Comparison of ENCODE assay signal across 1 cellular context in genomic region chr16:75062135-75062943, GRCh38.
TF ChIP-seq lines count a peak whose summit lies in the region.

No MANE protein-coding gene starts in this region.

TF ChIP-seq in A549, 52 proteins besides CTCF, POLR2A, EP300 and RAD21 (continued from another document):
- TF ChIP-seq USF2 (IDR thresholded peaks at IDR 0.05) = no peak
- TF ChIP-seq HOXB5 (CRISPR knock-in tag; IDR thresholded peaks at IDR 0.05) = no peak
- TF ChIP-seq CHD4 (IDR thresholded peaks at IDR 0.05; ENCODE audit: borderline replicate concordance) = no peak
- no peak for TF ChIP-seq NFE2L2 (conservative IDR thresholded peaks at IDR 0.05; ENCODE audit: low read length)
- no peak for TF ChIP-seq FOSL2 (IDR thresholded peaks at IDR 0.05)
- TF ChIP-seq FOSL2 (CRISPR knock-in tag; IDR thresholded peaks at IDR 0.05) = no peak
- TF ChIP-seq E2F6 (IDR thresholded peaks at IDR 0.05; ENCODE audit: borderline replicate concordance, low read depth) = no peak
- TF ChIP-seq CBX2 (IDR thresholded peaks at IDR 0.05; ENCODE audit: borderline replicate concordance, low read depth) = no peak
- TF ChIP-seq BCL3 (IDR thresholded peaks at IDR 0.05) = no peak
- no peak for TF ChIP-seq RCOR1 (IDR thresholded peaks at IDR 0.05; ENCODE audit: low read depth, low read length)
- TF ChIP-seq JUN (IDR thresholded peaks at IDR 0.05) = no peak
- no peak for TF ChIP-seq CBX8 (IDR thresholded peaks at IDR 0.05)
- TF ChIP-seq MYC (IDR thresholded peaks at IDR 0.05; ENCODE audit: borderline replicate concordance, low read length) = no peak
- TF ChIP-seq SMC3 (IDR thresholded peaks at IDR 0.05) = no peak
- no peak for TF ChIP-seq ZNF302 (CRISPR knock-in tag; IDR thresholded peaks at IDR 0.05)
- no peak for TF ChIP-seq REST (IDR thresholded peaks at IDR 0.05)
TF ChIP-seq in A549: peak in this region for 0.
